Comparison of ENCODE assay signal across 23 cellular contexts in the genomic region with DNA sequence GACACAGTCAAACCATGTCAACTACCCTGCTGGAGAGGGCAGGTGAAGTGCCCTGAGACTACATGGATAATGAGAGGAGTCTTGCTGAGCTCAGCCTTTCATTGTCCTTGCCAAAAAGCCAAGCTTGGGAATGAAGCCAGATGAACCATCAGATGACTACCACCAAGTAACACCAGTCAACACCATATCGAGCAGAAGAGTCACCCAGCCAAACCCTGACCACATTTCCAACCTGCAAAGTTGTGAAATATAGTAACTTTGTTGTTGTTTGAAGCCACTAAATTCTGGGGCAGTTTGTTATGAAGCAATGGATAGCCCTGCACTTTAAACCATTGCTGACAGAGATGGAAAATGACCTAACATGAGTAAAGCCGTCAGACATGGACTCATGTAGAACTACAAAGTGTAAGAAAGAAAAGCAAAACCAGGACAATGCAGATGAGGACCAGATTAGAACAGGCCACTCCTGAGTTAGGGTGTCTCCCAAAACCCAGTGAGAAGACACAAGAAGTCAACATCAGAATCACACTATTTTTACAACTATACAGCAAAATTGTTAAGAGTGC. TPM values are rescaled to one million over a fixed set of nuclear protein-coding genes. Genes with fewer than 3 reads are reported as not detected.
DNase-seq lines count a peak whose midpoint lies in the region; ATAC-seq and TF ChIP-seq lines count a peak whose summit lies in the region.
"Had no signal": no experiment of that assay in that cellular context is flagged by ENCODE, and none has a peak within 500 bp of the region (broad histone marks: within the 10 kb centered on the region; RNA-seq: fewer than 3 reads in every experiment).

No MANE protein-coding gene starts in this region.

- no peak for TF ChIP-seq EP300 in esophagus muscularis mucosa (IDR thresholded peaks at IDR 0.05)

- no peaks in the 10 kb centered on the region for H4K20me1 ChIP-seq in PC-3 (ENCODE audit: low read length)

- no peaks in the 10 kb centered on the region for H3K27me3 Mint-ChIP-seq in natural killer cell treated with Interleukin-12 subunit alpha and Interleukin-12 subunit beta and Interleukin-15 and Interleukin-18, amount 100 ng/mL, for 72 hours
- H3K27me3 Mint-ChIP-seq: dendritic cell treated with granulocyte-macrophage colony-stimulating factor and Interleukin-4, amounts not matched to agents 40 ng/mL and 50 ng/mL, for 4 days had no signal

- H3K9me2 ChIP-seq in PC-3 (replicated peaks; ENCODE audit: low read length), result no peaks in the 10 kb centered on the region

- no peaks in the 10 kb centered on the region for H3K9me3 ChIP-seq in PC-3 (ENCODE audit: low read length)
- H3K9me3 ChIP-seq in esophagus muscularis mucosa, result no peaks in the 10 kb centered on the region
- peaks cover 6% of the 10 kb centered on the region for H3K9me3 ChIP-seq in left ventricle myocardium inferior (replicated peaks)
- H3K9me3 ChIP-seq: thyroid gland had no signal

- H3K4me2 ChIP-seq in PC-3 (ENCODE audit: low read length), result no peak overlapping the region

- BruUV-seq in PC-3 (replicated peaks; lab: Mats Ljungman, UMichigan), result no TSS peak

- H3K27me3 ChIP-seq in PC-3 (ENCODE audit: low read length) (no peaks in the 10 kb centered on the region), esophagus muscularis mucosa (no peaks in the 10 kb centered on the region), left ventricle myocardium inferior (ENCODE audit: low read depth) (no peaks in the 10 kb centered on the region)
- H3K27me3 ChIP-seq: thyroid gland had no signal

- WGBS in esophagus muscularis mucosa, result 85% methylated on average over 2 of the region's 2 CpGs

- H3K79me2 ChIP-seq in PC-3 (ENCODE audit: low read length), result no peaks in the 10 kb centered on the region

- peak overlapping the region; percentile 15 for H3K4me3 Mint-ChIP-seq in natural killer cell treated with Interleukin-12 subunit alpha and Interleukin-12 subunit beta and Interleukin-15 and Interleukin-18, amount 100 ng/mL, for 72 hours
- H3K4me3 Mint-ChIP-seq: activated naive CD8-positive, alpha-beta T cell treated with anti-CD3 and anti-CD28 coated beads, Interleukin-2, amount 10 ng/mL, durations not matched to agents 7 days and 5 days; CD4-positive, alpha-beta memory T cell; dendritic cell treated with granulocyte-macrophage colony-stimulating factor and Interleukin-4, amounts not matched to agents 40 ng/mL and 50 ng/mL, for 4 days; naive thymus-derived CD8-positive, alpha-beta T cell had no signal

- TF ChIP-seq POLR2A in esophagus muscularis mucosa (IDR thresholded peaks at IDR 0.05; ENCODE audit: low read depth), result no peak

- H3K4me1 ChIP-seq in PC-3 (ENCODE audit: insufficient read depth, low read length), result peaks cover 12% of the 10 kb centered on the region
- no peaks in the 10 kb centered on the region for H3K4me1 ChIP-seq in esophagus muscularis mucosa
- no peaks in the 10 kb centered on the region for H3K4me1 ChIP-seq in left ventricle myocardium inferior
- H3K4me1 ChIP-seq: thyroid gland had no signal

- H3K9me3 Mint-ChIP-seq in natural killer cell treated with Interleukin-12 subunit alpha and Interleukin-12 subunit beta and Interleukin-15 and Interleukin-18, amount 100 ng/mL, for 72 hours, result peaks cover 6% of the 10 kb centered on the region

- peak; percentile 30 for DNase-seq in ELR (ENCODE audit: low read depth)
- peak; percentile 29 for DNase-seq in PC-3
- DNase-seq in esophagus muscularis mucosa (ENCODE audit: extremely low spot score), result peak; percentile 68
- no peak for DNase-seq in natural killer cell treated with Interleukin-12 subunit alpha and Interleukin-12 subunit beta and Interleukin-15 and Interleukin-18, amount 100 ng/mL, for 72 hours (ENCODE audit: low spot score)
- DNase-seq in caudate nucleus (lab: John Stamatoyannopoulos, UW), result no peak
- DNase-seq in left ventricle myocardium inferior, result no peak
- no peak for DNase-seq in AML-193 (lab: John Stamatoyannopoulos, UW)
- DNase-seq in AG08396 (ENCODE audit: low spot score), result no peak
- DNase-seq: activated CD4-positive, alpha-beta T cell treated with anti-CD3 and anti-CD28 coated beads for 48 hours; activated CD8-positive, alpha-beta memory T cell treated with anti-CD3 and anti-CD28 coated beads, Interleukin-2, amount 50 U/mL, for 4 hours; activated naive CD8-positive, alpha-beta T cell treated with anti-CD3 and anti-CD28 coated beads, Interleukin-2, amount 10 ng/mL, durations not matched to agents 7 days and 5 days; CD4-positive, alpha-beta memory T cell; DMS53; naive thymus-derived CD8-positive, alpha-beta T cell; NCI-H1694; NCI-H774; posterior cingulate gyrus; stimulated activated CD4-positive, alpha-beta T cell treated with anti-CD3 and anti-CD28 coated beads, Interleukin-1b, Interleukin-23, amount 100 ng/mL, for 48 hours; stimulated activated naive CD4-positive, alpha-beta T cell; T-helper 1 cell; thyroid gland had no signal

- no peaks in the 10 kb centered on the region for H3F3A ChIP-seq in PC-3 (ENCODE audit: low read length, unreplicated experiment)

- no peaks in the 10 kb centered on the region for H3K36me3 ChIP-seq in PC-3 (ENCODE audit: low read depth, low read length)
- H3K36me3 ChIP-seq in esophagus muscularis mucosa, result no peaks in the 10 kb centered on the region
- H3K36me3 ChIP-seq in left ventricle myocardium inferior, result no peaks in the 10 kb centered on the region
- H3K36me3 ChIP-seq: thyroid gland had no signal

- H3K36me3 Mint-ChIP-seq in natural killer cell treated with Interleukin-12 subunit alpha and Interleukin-12 subunit beta and Interleukin-15 and Interleukin-18, amount 100 ng/mL, for 72 hours, result peaks cover 15% of the 10 kb centered on the region
- H3K36me3 Mint-ChIP-seq: CD4-positive, alpha-beta memory T cell had no signal

- H3K4me3 ChIP-seq in PC-3 (ENCODE audit: low read length), result no peak overlapping the region
- no peak overlapping the region for H3K4me3 ChIP-seq in esophagus muscularis mucosa
- no peak overlapping the region for H3K4me3 ChIP-seq in left ventricle myocardium inferior
- H3K4me3 ChIP-seq: thyroid gland had no signal

- no peak overlapping the region for H2AFZ ChIP-seq in PC-3 (ENCODE audit: low read length)

- intact Hi-C loops in PC-3 (cut with micrococcal nuclease) (no loop called here), esophagus muscularis mucosa (cut with DNase I) (no loop called here), left ventricle myocardium inferior (cut with micrococcal nuclease) (no loop called here)

- H3K27ac Mint-ChIP-seq in natural killer cell treated with Interleukin-12 subunit alpha and Interleukin-12 subunit beta and Interleukin-15 and Interleukin-18, amount 100 ng/mL, for 72 hours, result peak overlapping the region; percentile 4 to 12
- H3K27ac Mint-ChIP-seq: activated naive CD8-positive, alpha-beta T cell treated with anti-CD3 and anti-CD28 coated beads, Interleukin-2, amount 10 ng/mL, durations not matched to agents 7 days and 5 days; dendritic cell treated with granulocyte-macrophage colony-stimulating factor and Interleukin-4, amounts not matched to agents 40 ng/mL and 50 ng/mL, for 4 days; naive thymus-derived CD8-positive, alpha-beta T cell had no signal

- H3K27ac ChIP-seq in PC-3 (ENCODE audit: low read length) (no peak overlapping the region), esophagus muscularis mucosa (replicated peaks in 1 of 4) (no peak overlapping the region), caudate nucleus (ENCODE audit: low read depth, low read length) (no peak overlapping the region), left ventricle myocardium inferior (replicated peaks) (no peak overlapping the region)
- H3K27ac ChIP-seq: thyroid gland had no signal

- no peak for TF ChIP-seq CTCF in PC-3 (conservative IDR thresholded peaks at IDR 0.05; ENCODE audit: low read depth, low read length)
- no peak for TF ChIP-seq CTCF in esophagus muscularis mucosa (IDR thresholded peaks at IDR 0.05)
- TF ChIP-seq CTCF in left ventricle myocardium inferior (IDR thresholded peaks at IDR 0.05; ENCODE audit: borderline replicate concordance), result no peak

- H3K9ac ChIP-seq in PC-3 (ENCODE audit: low read length), result no peak overlapping the region

- peaks cover 17 to 23% of the 10 kb centered on the region in 2 donors for H3K4me1 Mint-ChIP-seq in natural killer cell treated with Interleukin-12 subunit alpha and Interleukin-12 subunit beta and Interleukin-15 and Interleukin-18, amount 100 ng/mL, for 72 hours (ENCODE audit: low read depth in 2 of 2)
- H3K4me1 Mint-ChIP-seq: activated naive CD8-positive, alpha-beta T cell treated with anti-CD3 and anti-CD28 coated beads, Interleukin-2, amount 10 ng/mL, durations not matched to agents 7 days and 5 days; CD4-positive, alpha-beta memory T cell; naive thymus-derived CD8-positive, alpha-beta T cell had no signal

- CTCF ChIA-PET in PC-3 (lab: Charles Lee), result no interaction called here

- ATAC-seq in PC-3, result no peak
- peak; percentile 78 to 92 for ATAC-seq in natural killer cell treated with Interleukin-12 subunit alpha and Interleukin-12 subunit beta and Interleukin-15 and Interleukin-18, amount 100 ng/mL, for 72 hours
- ATAC-seq: HCT116; naive thymus-derived CD8-positive, alpha-beta T cell had no signal

- POLR2A ChIA-PET in PC-3 (lab: Charles Lee; ENCODE audit: unreplicated experiment), result no interaction called here

RNA-seq across cellular contexts. Expression of gene CRADD, which starts 12.5 kb away (rescaled TPM):
- total RNA-seq in PC-3 (2014; rRNA removed), result 11.4 and 12.5 TPM in 2 replicates
- 10 to 100 TPM; 23.5 to 35.3 (median 26.1) TPM for total RNA-seq in esophagus muscularis mucosa
- 10 to 100 TPM; 11.9 to 12.2 TPM for total RNA-seq in natural killer cell treated with Interleukin-12 subunit alpha and Interleukin-12 subunit beta and Interleukin-15 and Interleukin-18, amount 100 ng/mL, for 72 hours
- 46.4 TPM for total RNA-seq in left ventricle myocardium inferior

Comparison
In these comparisons a context has a peak if more than half of its experiments do, and no peak if none do; other contexts are left out.
1. DNase-seq: peak in ELR (single experiment), PC-3 (single experiment) and esophagus muscularis mucosa (single experiment); none in natural killer cell treated with Interleukin-12 subunit alpha and Interleukin-12 subunit beta and Interleukin-15 and Interleukin-18, amount 100 ng/mL, for 72 hours (single experiment), caudate nucleus (0 of 61), left ventricle myocardium inferior (single experiment), AML-193 (0 of 2) and AG08396 (single experiment).